Comparison of ENCODE assay signal across 8 cellular contexts in genomic region chr5:88680253-88681132, GRCh38.
DNase-seq lines count a peak whose midpoint lies in the region; ATAC-seq and TF ChIP-seq lines count a peak whose summit lies in the region.

No MANE protein-coding gene starts in this region.

- intact Hi-C loops in gastrocnemius medialis (cut with DNase I; ENCODE audit: low total_unique reads), result loop anchor here (2.0 to 5.0 kb wide), 2 partner anchors 538 to 900 kb away; no protein-coding TSS in a partner anchor

- no peaks in the 10 kb centered on the region; the same call in 2 of the 3 replicates for H3K9me3 Mint-ChIP-seq in GM23338

- peak overlapping the region; percentile 78 for H3K4me2 ChIP-seq in GM23338

- TF ChIP-seq CTCF in GM23338 (conservative IDR thresholded peaks at IDR 0.05; ENCODE audit: low read depth in 2 of 2), result peak; percentile 81 to 92
- TF ChIP-seq CTCF in gastrocnemius medialis (IDR thresholded peaks at IDR 0.05 in 4 of 5, conservative IDR thresholded peaks at IDR 0.05 in 1 of 5), result peak; percentile 72 to 95 (median 89)

- H3K4me1 Mint-ChIP-seq in GM23338 (peaks cover 54% of the 10 kb centered on the region), T-helper 17 cell (peaks cover 15% of the 10 kb centered on the region)

- H3K79me2 ChIP-seq in GM23338 (replicated peaks; ENCODE audit: insufficient read depth), result no peaks in the 10 kb centered on the region

- H3K4me3 ChIP-seq in GM08714 (ENCODE audit: low read length) (peak overlapping the region; percentile 8; the same call in 1 of the 2 replicates), GM23338 (peak overlapping the region; percentile 57), gastrocnemius medialis (peak overlapping the region; percentile 40 to 60 (median 47))

- H3K27me3 ChIP-seq in GM23338 (ENCODE audit: insufficient read depth) (peaks cover 98% of the 10 kb centered on the region), gastrocnemius medialis (peaks cover 97 to 99% (median 97%) of the 10 kb centered on the region in 3 donors)

- H3K4me3 Mint-ChIP-seq in GM23338, result peak overlapping the region; percentile 65
- H3K4me3 Mint-ChIP-seq in T-helper 17 cell, result peak overlapping the region; percentile 57

- DNase-seq in GM23338 (ENCODE audit: low spot score) (peak; percentile 84), LHCN-M2 (ENCODE audit: low read depth) (peak; percentile 32), T-helper 17 cell (peak; percentile 63 to 81 (median 70)), amniotic epithelial cell (ENCODE audit: low read depth) (peak; percentile 6), hypothalamus (lab: John Stamatoyannopoulos, UW) (peak in 40 of 51 donors; percentile 44 to 93 (median 76)), gastrocnemius medialis (peak in 1 of 2 donors; percentile 40), GF-D8 (lab: John Stamatoyannopoulos, UW) (no peak)

- in situ Hi-C loops in gastrocnemius medialis (cut with MboI; ENCODE audit: low sequenced_read_pairs in 4 of 4), result loop anchor here (10.0 to 25.0 kb wide), 5 partner anchors 536 to 1268 kb away; partner anchors contain the start of gene CCNH (in 1 of the 4)

- H3F3A ChIP-seq in GM23338 (replicated peaks; ENCODE audit: low read depth), result peaks cover 17% of the 10 kb centered on the region

- H3K27me3 Mint-ChIP-seq in GM23338 (ENCODE audit: insufficient read depth, low read depth, poor library complexity), result peaks cover 96% of the 10 kb centered on the region
- H3K27me3 Mint-ChIP-seq in T-helper 17 cell, result peaks cover 85% of the 10 kb centered on the region

- TF ChIP-seq POLR2A in gastrocnemius medialis (IDR thresholded peaks at IDR 0.05), result no peak

- H3K27ac ChIP-seq in GM23338 (ENCODE audit: low read depth) (no peak overlapping the region), gastrocnemius medialis (no peak overlapping the region)

- H3K9me2 ChIP-seq in GM23338 (ENCODE audit: insufficient read depth), result no peaks in the 10 kb centered on the region

- H3K9me3 ChIP-seq in T-helper 17 cell (ENCODE audit: control insufficient read depth, low read length, poor library complexity, severe bottlenecking), result peaks cover 5% of the 10 kb centered on the region
- H3K9me3 ChIP-seq in gastrocnemius medialis, result no peaks in the 10 kb centered on the region

- ATAC-seq in GM23338 (peak; percentile 66), T-helper 17 cell (peak; percentile 88), gastrocnemius medialis (peak; percentile 54 to 88)

- H3K27ac Mint-ChIP-seq in GM23338 (no peak overlapping the region), T-helper 17 cell (peak overlapping the region; percentile 11)

- H3K4me1 ChIP-seq in GM23338 (ENCODE audit: insufficient read depth) (peaks cover 65% of the 10 kb centered on the region), gastrocnemius medialis (peaks cover 8 to 15% of the 10 kb centered on the region in 2 donors)

- H4K20me1 ChIP-seq in GM23338 (replicated peaks; ENCODE audit: insufficient read depth), result 0 out of 2 replicates have a peak, but pooled peaks cover 6% of the 10 kb centered on the region

- H3K36me3 ChIP-seq in GM23338 (ENCODE audit: insufficient read depth) (no peaks in the 10 kb centered on the region), gastrocnemius medialis (no peaks in the 10 kb centered on the region)

- no peaks in the 10 kb centered on the region for H3K36me3 Mint-ChIP-seq in GM23338 (ENCODE audit: low read depth)
- peaks cover 9% of the 10 kb centered on the region for H3K36me3 Mint-ChIP-seq in T-helper 17 cell (ENCODE audit: low read depth)

- no peak overlapping the region; the same call in 1 of the 2 replicates for H2AFZ ChIP-seq in GM23338

TF ChIP-seq in GM23338, 12 proteins besides CTCF, POLR2A, EP300 and RAD21:
- TF ChIP-seq EZH2phosphoT487 (IDR thresholded peaks at IDR 0.05; ENCODE audit: unreplicated experiment) (peak; percentile 83), STAT1 (IDR thresholded peaks at IDR 0.05; ENCODE audit: unreplicated experiment) (no peak), NANOG (IDR thresholded peaks at IDR 0.05; ENCODE audit: borderline replicate concordance) (no peak), POLR2AphosphoS5 (IDR thresholded peaks at IDR 0.05; ENCODE audit: low read depth) (no peak), EZH2 (IDR thresholded peaks at IDR 0.05; ENCODE audit: low read depth, unreplicated experiment) (peak; percentile 75), ZNF114 (CRISPR knock-in tag; IDR thresholded peaks at IDR 0.05) (no peak)
- TF ChIP-seq, protein P1, sequence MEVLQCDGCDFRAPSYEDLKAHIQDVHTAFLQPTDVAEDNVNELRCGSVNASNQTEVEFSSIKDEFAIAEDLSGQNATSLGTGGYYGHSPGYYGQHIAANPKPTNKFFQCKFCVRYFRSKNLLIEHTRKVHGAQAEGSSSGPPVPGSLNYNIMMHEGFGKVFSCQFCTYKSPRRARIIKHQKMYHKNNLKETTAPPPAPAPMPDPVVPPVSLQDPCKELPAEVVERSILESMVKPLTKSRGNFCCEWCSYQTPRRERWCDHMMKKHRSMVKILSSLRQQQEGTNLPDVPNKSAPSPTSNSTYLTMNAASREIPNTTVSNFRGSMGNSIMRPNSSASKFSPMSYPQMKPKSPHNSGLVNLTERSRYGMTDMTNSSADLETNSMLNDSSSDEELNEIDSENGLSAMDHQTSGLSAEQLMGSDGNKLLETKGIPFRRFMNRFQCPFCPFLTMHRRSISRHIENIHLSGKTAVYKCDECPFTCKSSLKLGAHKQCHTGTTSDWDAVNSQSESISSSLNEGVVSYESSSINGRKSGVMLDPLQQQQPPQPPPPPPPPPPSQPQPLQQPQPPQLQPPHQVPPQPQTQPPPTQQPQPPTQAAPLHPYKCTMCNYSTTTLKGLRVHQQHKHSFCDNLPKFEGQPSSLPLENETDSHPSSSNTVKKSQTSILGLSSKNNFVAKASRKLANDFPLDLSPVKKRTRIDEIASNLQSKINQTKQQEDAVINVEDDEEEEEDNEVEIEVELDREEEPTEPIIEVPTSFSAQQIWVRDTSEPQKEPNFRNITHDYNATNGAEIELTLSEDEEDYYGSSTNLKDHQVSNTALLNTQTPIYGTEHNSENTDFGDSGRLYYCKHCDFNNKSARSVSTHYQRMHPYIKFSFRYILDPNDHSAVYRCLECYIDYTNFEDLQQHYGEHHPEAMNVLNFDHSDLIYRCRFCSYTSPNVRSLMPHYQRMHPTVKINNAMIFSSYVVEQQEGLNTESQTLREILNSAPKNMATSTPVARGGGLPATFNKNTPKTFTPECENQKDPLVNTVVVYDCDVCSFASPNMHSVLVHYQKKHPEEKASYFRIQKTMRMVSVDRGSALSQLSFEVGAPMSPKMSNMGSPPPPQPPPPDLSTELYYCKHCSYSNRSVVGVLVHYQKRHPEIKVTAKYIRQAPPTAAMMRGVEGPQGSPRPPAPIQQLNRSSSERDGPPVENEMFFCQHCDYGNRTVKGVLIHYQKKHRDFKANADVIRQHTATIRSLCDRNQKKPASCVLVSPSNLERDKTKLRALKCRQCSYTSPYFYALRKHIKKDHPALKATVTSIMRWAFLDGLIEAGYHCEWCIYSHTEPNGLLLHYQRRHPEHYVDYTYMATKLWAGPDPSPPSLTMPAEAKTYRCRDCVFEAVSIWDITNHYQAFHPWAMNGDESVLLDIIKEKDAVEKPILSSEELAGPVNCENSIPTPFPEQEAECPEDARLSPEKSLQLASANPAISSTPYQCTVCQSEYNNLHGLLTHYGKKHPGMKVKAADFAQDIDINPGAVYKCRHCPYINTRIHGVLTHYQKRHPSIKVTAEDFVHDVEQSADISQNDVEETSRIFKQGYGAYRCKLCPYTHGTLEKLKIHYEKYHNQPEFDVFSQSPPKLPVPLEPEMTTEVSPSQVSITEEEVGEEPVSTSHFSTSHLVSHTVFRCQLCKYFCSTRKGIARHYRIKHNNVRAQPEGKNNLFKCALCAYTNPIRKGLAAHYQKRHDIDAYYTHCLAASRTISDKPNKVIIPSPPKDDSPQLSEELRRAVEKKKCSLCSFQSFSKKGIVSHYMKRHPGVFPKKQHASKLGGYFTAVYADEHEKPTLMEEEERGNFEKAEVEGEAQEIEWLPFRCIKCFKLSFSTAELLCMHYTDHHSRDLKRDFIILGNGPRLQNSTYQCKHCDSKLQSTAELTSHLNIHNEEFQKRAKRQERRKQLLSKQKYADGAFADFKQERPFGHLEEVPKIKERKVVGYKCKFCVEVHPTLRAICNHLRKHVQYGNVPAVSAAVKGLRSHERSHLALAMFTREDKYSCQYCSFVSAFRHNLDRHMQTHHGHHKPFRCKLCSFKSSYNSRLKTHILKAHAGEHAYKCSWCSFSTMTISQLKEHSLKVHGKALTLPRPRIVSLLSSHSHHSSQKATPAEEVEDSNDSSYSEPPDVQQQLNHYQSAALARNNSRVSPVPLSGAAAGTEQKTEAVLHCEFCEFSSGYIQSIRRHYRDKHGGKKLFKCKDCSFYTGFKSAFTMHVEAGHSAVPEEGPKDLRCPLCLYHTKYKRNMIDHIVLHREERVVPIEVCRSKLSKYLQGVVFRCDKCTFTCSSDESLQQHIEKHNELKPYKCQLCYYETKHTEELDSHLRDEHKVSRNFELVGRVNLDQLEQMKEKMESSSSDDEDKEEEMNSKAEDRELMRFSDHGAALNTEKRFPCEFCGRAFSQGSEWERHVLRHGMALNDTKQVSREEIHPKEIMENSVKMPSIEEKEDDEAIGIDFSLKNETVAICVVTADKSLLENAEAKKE (CRISPR knock-in tag; IDR thresholded peaks at IDR 0.05), result no peak
TF ChIP-seq in GM23338: peak in this region for 2.
